Comparison of ENCODE assay signal across 29 cellular contexts in the genomic region with DNA sequence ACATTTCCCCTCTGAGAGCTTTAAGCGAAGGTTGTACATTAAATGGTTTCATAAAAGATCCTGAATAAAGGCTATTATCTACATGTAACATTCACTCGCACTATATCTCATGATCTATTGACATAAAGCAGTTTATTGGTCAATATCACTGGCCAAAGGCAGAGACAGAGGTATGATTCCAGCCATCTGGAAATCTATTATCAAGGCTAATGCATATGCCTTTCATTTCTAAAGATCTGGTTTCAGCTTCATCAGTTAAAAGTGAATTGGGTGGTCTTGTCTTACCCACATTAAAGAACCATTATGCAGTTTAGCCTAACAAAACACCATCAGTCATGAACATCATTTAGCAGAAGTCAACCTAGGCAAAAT.
"Had no signal": no experiment of that assay in that cellular context is flagged by ENCODE, and none has a peak within 500 bp of the region (broad histone marks: within the 10 kb centered on the region; RNA-seq: fewer than 3 reads in every experiment).

No MANE protein-coding gene starts in this region.

- DNase-seq: activated B cell treated with CpG ODN at 0.5 μM for 24 hours; activated CD4-positive, alpha-beta memory T cell treated with anti-CD3 and anti-CD28 coated beads for 36 hours; activated CD4-positive, alpha-beta T cell treated with anti-CD3 and anti-CD28 coated beads for 1 hour; activated CD4-positive, alpha-beta T cell treated with anti-CD3 and anti-CD28 coated beads, Interleukin-2, amount 10 ng/mL, durations not matched to agents 7 days and 5 days; activated CD8-positive, alpha-beta memory T cell treated with anti-CD3 and anti-CD28 coated beads for 24 hours; activated gamma-delta T cell; activated naive CD4-positive, alpha-beta T cell treated with anti-CD3 and anti-CD28 coated beads for 36 hours; activated T-cell treated with anti-CD3 and anti-CD28 coated beads, Interleukin-2, amount 50 U/mL, for 48 hours; amygdala; brain microvascular endothelial cell; cerebellar nuclear complex; KG1; MG63; MV-4-11; NCI-H1105 treated with DMSO at 0.1 percent for 48 hours; NCI-H1436 treated with DMSO at 0.1 percent for 48 hours; NCI-H2081; NCI-H2171; NCI-H345; NCI-H510A; NK-92 treated with Interleukin-12 subunit alpha and Interleukin-12 subunit beta, amount 100 ng/mL, for 24 hours; PC-3; SIG-M5 had no signal

- H3K27me3 Mint-ChIP-seq: activated CD4-positive, alpha-beta T cell treated with anti-CD3 and anti-CD28 coated beads, Interleukin-2, amount 10 ng/mL, durations not matched to agents 7 days and 5 days had no signal

- H3K9me3 Mint-ChIP-seq: activated B cell treated with CpG ODN at 0.5 μM for 24 hours; activated CD4-positive, alpha-beta memory T cell treated with anti-CD3 and anti-CD28 coated beads for 36 hours; activated CD4-positive, alpha-beta T cell treated with anti-CD3 and anti-CD28 coated beads, Interleukin-2, amount 10 ng/mL, durations not matched to agents 7 days and 5 days; activated naive CD4-positive, alpha-beta T cell treated with anti-CD3 and anti-CD28 coated beads for 36 hours; activated T-helper 17 cell treated with anti-CD3 and anti-CD28 coated beads, Interleukin-2, amount 50 U/mL, for 72 hours; IgD-negative memory B cell; T-helper 1 cell treated with Interleukin-12 subunit alpha and Interleukin-12 subunit beta and Interleukin-4 antibody, amounts not matched to agents 30 μg/mL and 1 μg/mL, for 36 hours had no signal

- H3K4me1 Mint-ChIP-seq: activated T-helper 17 cell treated with anti-CD3 and anti-CD28 coated beads, Interleukin-2, amount 50 U/mL, for 72 hours had no signal

- H3K36me3 ChIP-seq: brain microvascular endothelial cell, cardiac muscle cell, MG63 had no signal

- H3K4me3 ChIP-seq: cardiac muscle cell, MG63, SK-N-MC had no signal

- H3K36me3 Mint-ChIP-seq: activated CD4-positive, alpha-beta memory T cell treated with anti-CD3 and anti-CD28 coated beads for 36 hours; activated naive CD8-positive, alpha-beta T cell; IgD-negative memory B cell had no signal

- H3K4me3 Mint-ChIP-seq: activated B cell treated with CpG ODN at 0.5 μM for 24 hours; activated CD4-positive, alpha-beta memory T cell treated with anti-CD3 and anti-CD28 coated beads for 36 hours; activated CD4-positive, alpha-beta T cell treated with anti-CD3 and anti-CD28 coated beads, Interleukin-2, amount 10 ng/mL, durations not matched to agents 7 days and 5 days; activated naive CD4-positive, alpha-beta T cell treated with anti-CD3 and anti-CD28 coated beads for 36 hours; activated naive CD8-positive, alpha-beta T cell; activated T-helper 17 cell treated with anti-CD3 and anti-CD28 coated beads, Interleukin-2, amount 50 U/mL, for 72 hours; IgD-negative memory B cell; T-helper 1 cell treated with Interleukin-12 subunit alpha and Interleukin-12 subunit beta and Interleukin-4 antibody, amounts not matched to agents 30 μg/mL and 1 μg/mL, for 36 hours had no signal

- H3K27ac Mint-ChIP-seq: activated B cell treated with CpG ODN at 0.5 μM for 24 hours; activated CD4-positive, alpha-beta memory T cell treated with anti-CD3 and anti-CD28 coated beads for 36 hours; activated CD4-positive, alpha-beta T cell treated with anti-CD3 and anti-CD28 coated beads, Interleukin-2, amount 10 ng/mL, durations not matched to agents 7 days and 5 days; activated naive CD4-positive, alpha-beta T cell treated with anti-CD3 and anti-CD28 coated beads for 36 hours; activated naive CD8-positive, alpha-beta T cell; activated T-helper 17 cell treated with anti-CD3 and anti-CD28 coated beads, Interleukin-2, amount 50 U/mL, for 72 hours; T-helper 1 cell treated with Interleukin-12 subunit alpha and Interleukin-12 subunit beta and Interleukin-4 antibody, amounts not matched to agents 30 μg/mL and 1 μg/mL, for 36 hours had no signal

- H3K9me3 ChIP-seq: MG63 had no signal

- H3K27ac ChIP-seq: brain microvascular endothelial cell, cardiac muscle cell, SK-N-MC had no signal

- H3K27me3 ChIP-seq: brain microvascular endothelial cell, cardiac muscle cell, MG63 had no signal
